8 cellular contexts compared by ENCODE assay signal in genomic region chr11:77127969-77128691, GRCh38. TPM values are rescaled to one million over a fixed set of nuclear protein-coding genes. Genes with fewer than 3 reads are reported as not detected.
DNase-seq lines count a peak whose midpoint lies in the region; ATAC-seq, FAIRE-seq and TF ChIP-seq lines count a peak whose summit lies in the region.

MYO7A (plus strand) TSS chr11:77128246; CDS start chr11:77130635, 2,389 bp downstream.

- peak within 1 kb of the TSS; percentile 52 for H2AFZ ChIP-seq in GM12878 (ENCODE audit: control insufficient read depth, low read depth, low read length)
- peak within 1 kb of the TSS; percentile 71 for H2AFZ ChIP-seq in smooth muscle cell (ENCODE audit: low read depth)

- no peak for ATAC-seq in CD4-positive, alpha-beta T cell (ENCODE audit: poor library complexity)
- ATAC-seq in GM12878 (peak; percentile 16; the same call in 1 of the 3 replicates), GM19467 (IDR thresholded peaks at IDR 0.05; ENCODE audit: unreplicated experiment) (no peak)

- intact Hi-C loops in CD4-positive, alpha-beta T cell (cut with DNase I, micrococcal nuclease): loop anchor here (1.0 to 2.0 kb wide), 3 partner anchors 60 to 491 kb away; no protein-coding TSS in a partner anchor
- intact Hi-C loops in GM12878 (cut with micrococcal nuclease; ENCODE audit: unreplicated experiment): loop anchor here (1.0 to 5.0 kb wide), 3 partner anchors 60 to 491 kb away; no protein-coding TSS in a partner anchor

- no peaks in the 10 kb centered on the region for H3F3A ChIP-seq in smooth muscle cell (ENCODE audit: low read depth)

- CTCF ChIA-PET in CD4-positive, alpha-beta T cell (lab: Charles Lee): interaction anchor here (2.4 kb wide), 1 partner anchor 60 kb away, joined by 23 read pairs; no protein-coding TSS in a partner anchor
- CTCF ChIA-PET in GM12878 (lab: Yijun Ruan, JAX): interaction anchor here (0.6 to 3.6 kb wide), 9 partner anchors 10 to 491 kb away, joined by 3 to 50 read pairs (median 8); no protein-coding TSS in a partner anchor

- H3K79me2 ChIP-seq in GM12878 (ENCODE audit: control insufficient read depth, insufficient read depth, low read length): no peaks in the 10 kb centered on the region
- no peaks in the 10 kb centered on the region for H3K79me2 ChIP-seq in smooth muscle cell (ENCODE audit: low read depth)

- H4K20me1 ChIP-seq in GM12878 (ENCODE audit: control insufficient read depth, insufficient read depth): no peaks in the 10 kb centered on the region
- no peaks in the 10 kb centered on the region for H4K20me1 ChIP-seq in smooth muscle cell (ENCODE audit: low read depth)

- H3K36me3 Mint-ChIP-seq in CD4-positive, alpha-beta T cell (ENCODE audit: low read depth): no peaks in the 10 kb centered on the region
- H3K36me3 Mint-ChIP-seq in immature natural killer cell: peaks cover 0 to 9% (median 3%) of the 10 kb centered on the region in 3 donors

- H3K4me1 Mint-ChIP-seq in CD4-positive, alpha-beta T cell (ENCODE audit: low read depth): peaks cover 12% of the 10 kb centered on the region
- H3K4me1 Mint-ChIP-seq in immature natural killer cell: peaks cover 5 to 13% of the 10 kb centered on the region in 2 donors

- POLR2A ChIA-PET in CD4-positive, alpha-beta T cell (lab: Charles Lee): no interaction called here
- POLR2A ChIA-PET in GM12878 (lab: Charles Lee): no interaction called here

- peaks cover 3% of the 10 kb centered on the region for H3K27me3 ChIP-seq in CD4-positive, alpha-beta T cell (ENCODE audit: control insufficient read depth, insufficient read depth, low read length)
- H3K27me3 ChIP-seq in GM12878 (replicated peaks in 1 of 2; ENCODE audit: control insufficient read depth in 2 of 2, insufficient read depth in 2 of 2, low read length in 1 of 2): peaks cover 0 to 3% of the 10 kb centered on the region in 2 experiments; a peak in 2 of 4 replicates
- no peaks in the 10 kb centered on the region for H3K27me3 ChIP-seq in smooth muscle cell (ENCODE audit: low read depth)

- SMC1A ChIA-PET in GM12878 (lab: Charles Lee; ENCODE audit: uncharacterized antibody, unreplicated experiment): interaction anchor here (2.0 to 2.3 kb wide), 2 partner anchors 59 to 420 kb away, joined by 10 to 20 read pairs; no protein-coding TSS in a partner anchor

- TF ChIP-seq EP300 in GM12878 (IDR thresholded peaks at IDR 0.05; ENCODE audit: borderline replicate concordance in 1 of 2, control insufficient read depth in 1 of 2, low read depth in 2 of 2, low read length in 2 of 2): no peak

- no peaks in the 10 kb centered on the region for H3K36me3 ChIP-seq in GM12878 (ENCODE audit: control insufficient read depth in 2 of 2, insufficient read depth in 2 of 2, low read length in 1 of 2)
- H3K36me3 ChIP-seq in smooth muscle cell (ENCODE audit: low read depth): no peaks in the 10 kb centered on the region

- H3K4me3 Mint-ChIP-seq in CD4-positive, alpha-beta T cell: peak within 1 kb of the TSS; percentile 74
- H3K4me3 Mint-ChIP-seq in immature natural killer cell: peak within 1 kb of the TSS in 4 of 5 donors; percentile 23 to 65 (median 46)

- H3K4me1 ChIP-seq in GM12878 (ENCODE audit: control insufficient read depth, insufficient read depth, low read length) (0 out of 2 replicates have a peak, but pooled peaks cover 3% of the 10 kb centered on the region), smooth muscle cell (ENCODE audit: low read depth) (no peaks in the 10 kb centered on the region)

- H3K4me2 ChIP-seq in GM12878 (ENCODE audit: control insufficient read depth, insufficient read depth) (peak within 1 kb of the TSS; percentile 71), smooth muscle cell (peak within 1 kb of the TSS; percentile 94)

- no peak for TF ChIP-seq POLR2A in GM12878 (IDR thresholded peaks at IDR 0.05; ENCODE audit: low read depth, low read length)

- no peak within 1 kb of the TSS for H3K4me3 ChIP-seq in GM12878
- H3K4me3 ChIP-seq in smooth muscle cell: peak within 1 kb of the TSS; percentile 63

- FAIRE-seq in GM12878 (lab: Jason Lieb, UNC): no peak

- no peaks in the 10 kb centered on the region for H3K9me3 Mint-ChIP-seq in CD4-positive, alpha-beta T cell
- H3K9me3 Mint-ChIP-seq in immature natural killer cell: no peaks in the 10 kb centered on the region

- DNase-seq in CD4-positive, alpha-beta T cell: no peak
- peak; percentile 98 for DNase-seq in NCI-H146 (lab: John Stamatoyannopoulos, UW)
- no peak for DNase-seq in GM12878 (ENCODE audit: low read depth, low spot score)
- DNase-seq in immature natural killer cell: no peak
- peak; percentile 75 for DNase-seq in smooth muscle cell (lab: John Stamatoyannopoulos, UW; ENCODE audit: unreplicated experiment)
- no peak for DNase-seq in activated CD8-positive, alpha-beta memory T cell treated with anti-CD3 and anti-CD28 coated beads, Interleukin-2, amount 50 U/mL, for 4 hours
- DNase-seq in SW480 (ENCODE audit: low spot score): no peak

- no TSS peak for BruUV-seq in GM12878 (replicated peaks; lab: Mats Ljungman, UMichigan)

- no peak for TF ChIP-seq CTCF in CD4-positive, alpha-beta T cell (IDR thresholded peaks at IDR 0.05)
- TF ChIP-seq CTCF in GM12878 (IDR thresholded peaks at IDR 0.05 in 2 of 3, conservative IDR thresholded peaks at IDR 0.05 in 1 of 3; ENCODE audit: control insufficient read depth in 2 of 3, extremely low read depth in 1 of 3, insufficient read depth in 1 of 3, low read depth in 3 of 3, low read length in 3 of 3) (no peak), smooth muscle cell (IDR thresholded peaks at IDR 0.05; ENCODE audit: borderline replicate concordance, insufficient read depth, poor library complexity, severe bottlenecking) (no peak)

- H3K9ac ChIP-seq in GM12878 (ENCODE audit: control insufficient read depth, insufficient read depth, low read length) (no peak within 1 kb of the TSS), smooth muscle cell (ENCODE audit: low read depth) (no peak within 1 kb of the TSS)

- H3K9me3 ChIP-seq in CD4-positive, alpha-beta T cell (ENCODE audit: control insufficient read depth, low read length): no peaks in the 10 kb centered on the region
- H3K9me3 ChIP-seq in GM12878 (replicated peaks; ENCODE audit: control insufficient read depth, insufficient read depth, low read length) (no peaks in the 10 kb centered on the region), smooth muscle cell (replicated peaks; ENCODE audit: low read depth) (no peaks in the 10 kb centered on the region)

- in situ Hi-C loops in GM12878 (cut with MboI): no loop called here

- 18% methylated on average over 17 of the region's 19 CpGs for WGBS in GM12878 (ENCODE audit: insufficient coverage, insufficient replicate concordance, low lambda C conversion rate, missing lambda C conversion rate)
- WGBS in smooth muscle cell (ENCODE audit: low lambda C conversion rate): 21% methylated on average over 19 of the region's 19 CpGs

- H3K27ac Mint-ChIP-seq in CD4-positive, alpha-beta T cell: no peak within 1 kb of the TSS
- H3K27ac Mint-ChIP-seq in immature natural killer cell: no peak within 1 kb of the TSS

- no peak for TF ChIP-seq RAD21 in GM12878 (IDR thresholded peaks at IDR 0.05; ENCODE audit: insufficient read depth, low read depth, low read length)

- no peak within 1 kb of the TSS for H3K27ac ChIP-seq in CD4-positive, alpha-beta T cell (ENCODE audit: low read depth, low read length)
- no peak within 1 kb of the TSS for H3K27ac ChIP-seq in GM12878 (ENCODE audit: control insufficient read depth, insufficient read depth)
- H3K27ac ChIP-seq in smooth muscle cell (ENCODE audit: low read depth): no peak within 1 kb of the TSS

- H3K27me3 Mint-ChIP-seq in CD4-positive, alpha-beta T cell: no peaks in the 10 kb centered on the region
- H3K27me3 Mint-ChIP-seq in immature natural killer cell (ENCODE audit: low read depth in 3 of 3): peaks cover 6 to 16% (median 6%) of the 10 kb centered on the region in 3 donors

- RAD21 ChIA-PET in GM12878 (lab: Charles Lee; ENCODE audit: unreplicated experiment): interaction anchor here (1.0 to 1.9 kb wide), 3 partner anchors 19 to 61 kb away, joined by 3 to 8 read pairs (median 5); no protein-coding TSS in a partner anchor

TF ChIP-seq in GM12878, 131 proteins besides CTCF, POLR2A, EP300 and RAD21 (continues in another document):
- no peak for TF ChIP-seq SIX5 (IDR thresholded peaks at IDR 0.05; ENCODE audit: low read depth, low read length, severe bottlenecking)

RNA-seq across cellular contexts. Expression of gene MYO7A, which starts in this region (rescaled TPM):
- total RNA-seq in CD4-positive, alpha-beta T cell: under 1 TPM; 0.61 to 0.63 TPM
- 0.13 TPM in 1 of 2 replicates, not detected in the other for total RNA-seq in GM12878 (2013; cell fraction: nucleolus; rRNA removed)
- not detected in 2 replicates for total RNA-seq in GM12878 (2014; rRNA removed)
- not detected in 2 replicates for total RNA-seq in GM12878 (2014; rRNA removed; fragmentation: Illumina TruSeq; extraction: Trizol)
- 0.21 and 0.24 TPM in 2 replicates for total RNA-seq in GM12878 (2021)
- not detected for polyA plus RNA-seq in GM12878 (2011; ENCODE audit: low read depth)
- 0.04 TPM in 1 of 2 replicates, not detected in the other for polyA plus RNA-seq in GM12878 (2011; rRNA removed)
- 0.02 TPM in 1 of 2 replicates, not detected in the other for polyA plus RNA-seq in GM12878 (2011; cell fraction: cytosol; rRNA removed)
- 0.06 and 0.07 TPM in 2 replicates for polyA plus RNA-seq in GM12878 (2011; cell fraction: nucleus; rRNA removed)
- 0.03 TPM in 1 of 2 replicates, not detected in the other for polyA plus RNA-seq in GM12878 (2012)
- polyA plus RNA-seq in GM12878 (2014; fragmentation: Illumina TruSeq; extraction: Trizol): 0.01 TPM in 1 of 2 replicates, not detected in the other
- polyA plus RNA-seq in GM12878 (2014; fragmentation: Nextera tagmentation; extraction: Ambion mirVana): not detected
- 0.04 TPM in 1 of 2 replicates, not detected in the other for polyA plus RNA-seq in GM12878 (2014; rRNA removed)
- not detected for polyA plus RNA-seq in GM12878 (2016; fragmentation: Nextera tagmentation; extraction: Ambion mirVana)
- polyA minus RNA-seq in GM12878 (2011; rRNA and poly(A)+ RNA removed): not detected in 2 replicates
- polyA minus RNA-seq in GM12878 (2011; cell fraction: cytosol; rRNA and poly(A)+ RNA removed): not detected in 2 replicates
- polyA minus RNA-seq in GM12878 (2011; cell fraction: nucleus; rRNA and poly(A)+ RNA removed): 0.10 TPM in 1 of 2 replicates, not detected in the other
- under 1 TPM in 2 of 3 donors, not detected in 1; 0.21 to 0.45 TPM for polyA plus RNA-seq in immature natural killer cell
- total RNA-seq in smooth muscle cell: 0.18 TPM in 1 of 2 replicates, not detected in the other
- 0.04 and 0.08 TPM in 2 replicates for polyA plus RNA-seq in smooth muscle cell

Comparison
In these comparisons a context has a peak if more than half of its experiments do, and no peak if none do; other contexts are left out.
1. Peak in ATAC-seq and H3K4me2 ChIP-seq in GM12878; RNA of the gene not detected or under 1 TPM.
2. Peak in DNase-seq, H3K4me3 ChIP-seq and H3K4me2 ChIP-seq in smooth muscle cell; RNA of the gene not detected or under 1 TPM.